Comparison of ENCODE assay signal across 29 cellular contexts in genomic region chr10:126496771-126497545, GRCh38.
"Had no signal": no experiment of that assay in that cellular context is flagged by ENCODE, and none has a peak within 500 bp of the region (broad histone marks: within the 10 kb centered on the region; RNA-seq: fewer than 3 reads in every experiment).

No MANE protein-coding gene starts in this region.

- H3K4me1 ChIP-seq: body of pancreas, foreskin keratinocyte, parathyroid adenoma, right atrium auricular region, tibial nerve had no signal

- H3K4me3 ChIP-seq: body of pancreas, cardiac muscle cell, coronary artery, dorsolateral prefrontal cortex, right atrium auricular region, smooth muscle cell, tibial nerve had no signal

- H3K4me2 ChIP-seq: smooth muscle cell had no signal

- H3K9me3 ChIP-seq: body of pancreas, right atrium auricular region, tibial nerve had no signal

- H3K27me3 ChIP-seq: body of pancreas, cardiac muscle cell, dorsolateral prefrontal cortex, foreskin keratinocyte, right atrium auricular region, tibial nerve had no signal

- H3K36me3 ChIP-seq: cardiac muscle cell, right atrium auricular region, tibial nerve had no signal

- H3K79me2 ChIP-seq: parathyroid adenoma had no signal

- DNase-seq: activated CD4-positive, alpha-beta T cell treated with anti-CD3 and anti-CD28 coated beads for 36 hours; activated CD4-positive, CD25-positive, alpha-beta regulatory T cell; activated CD8-positive, alpha-beta memory T cell treated with anti-CD3 and anti-CD28 coated beads, Interleukin-2, amount 10 ng/mL, durations not matched to agents 7 days and 5 days; activated CD8-positive, alpha-beta T cell treated with anti-CD3 and anti-CD28 coated beads, Interleukin-2, amount 10 ng/mL, durations not matched to agents 7 days and 5 days; activated effector memory CD4-positive, alpha-beta T cell treated with Interleukin-2 at 50 U/mL for 16 hours; activated naive CD4-positive, alpha-beta T cell treated with Interleukin-2 at 50 U/mL for 16 hours; activated T-cell treated with anti-CD3 and anti-CD28 coated beads, Interleukin-2, amount 50 U/mL, for 72 hours; anterior cingulate cortex; body of pancreas; cerebellar nuclear complex; dorsolateral prefrontal cortex; effector memory CD4-positive, alpha-beta T cell; foreskin keratinocyte; glutamatergic neuron; islet precursor cell; left cardiac atrium; left ventricle myocardium superior; mammary epithelial cell; naive thymus-derived CD4-positive, alpha-beta T cell; stimulated activated CD4-positive, alpha-beta T cell treated with anti-CD3 and anti-CD28 coated beads, Interleukin-15, amount 100 ng/mL, for 24 hours; stimulated activated CD4-positive, alpha-beta T cell treated with anti-CD3 and anti-CD28 coated beads, Interleukin-2, amount 100 ng/mL, for 24 hours; stimulated activated naive CD4-positive, alpha-beta T cell treated with Interleukin-2 at 50 U/mL for 16 hours; T-cell had no signal

- H2AFZ ChIP-seq: parathyroid adenoma had no signal

- H3K27ac ChIP-seq: body of pancreas, cardiac muscle cell, coronary artery, foreskin keratinocyte, parathyroid adenoma, right atrium auricular region, tibial nerve had no signal

- ATAC-seq: activated CD4-positive, alpha-beta T cell treated with anti-CD3 and anti-CD28 coated beads for 36 hours; activated CD8-positive, alpha-beta memory T cell treated with anti-CD3 and anti-CD28 coated beads, Interleukin-2, amount 10 ng/mL, durations not matched to agents 7 days and 5 days; activated CD8-positive, alpha-beta T cell treated with anti-CD3 and anti-CD28 coated beads, Interleukin-2, amount 10 ng/mL, durations not matched to agents 7 days and 5 days; body of pancreas; foreskin keratinocyte; left cardiac atrium; left ventricle myocardium superior; naive thymus-derived CD4-positive, alpha-beta T cell; T-cell had no signal
